1 cellular context compared by ENCODE assay signal in the genomic region with DNA sequence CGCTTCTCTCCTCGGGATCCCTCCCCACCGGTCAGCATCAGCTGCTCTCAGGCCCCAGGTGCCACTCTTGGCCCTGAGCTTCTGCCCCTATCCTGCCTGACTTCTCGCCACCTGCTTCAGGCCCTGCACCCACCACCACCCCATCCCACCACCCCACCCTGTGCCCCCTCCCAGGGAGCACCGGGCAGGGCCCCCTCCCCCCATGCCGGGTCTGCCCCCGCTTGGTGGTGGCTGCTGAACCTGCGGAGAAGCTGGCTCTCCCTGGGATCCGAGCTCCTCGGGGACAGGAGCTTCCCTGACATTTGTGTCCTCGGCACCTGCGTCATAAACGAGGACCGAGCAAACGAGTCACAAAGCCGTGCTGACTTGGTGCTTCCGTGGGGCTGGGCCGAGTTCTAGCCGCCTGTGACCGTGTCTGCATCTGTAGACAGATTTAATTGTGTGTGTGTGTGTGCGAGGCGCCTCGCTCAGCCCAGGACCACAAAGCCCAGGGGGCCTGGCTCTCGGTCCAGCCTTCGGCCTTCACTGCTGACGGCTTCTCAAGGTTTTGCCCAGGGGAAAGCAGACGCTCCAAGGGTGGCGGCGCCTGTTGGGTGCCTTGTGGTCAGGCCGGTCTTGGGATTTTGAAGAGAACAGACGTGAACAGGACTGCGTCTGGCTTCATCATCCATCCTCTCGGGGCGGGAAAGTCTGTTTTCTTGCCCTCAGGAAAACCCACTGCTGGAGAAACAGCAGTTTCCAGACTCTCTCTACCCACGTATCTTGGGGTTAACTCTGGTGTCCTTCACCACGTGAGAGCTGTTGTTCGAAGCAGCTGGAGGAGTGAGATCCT.
TF ChIP-seq lines count a peak whose summit lies in the region.

No MANE protein-coding gene starts in this region.

TF ChIP-seq in H1, 55 proteins besides CTCF, POLR2A, EP300 and RAD21:
- TF ChIP-seq HDAC2 (IDR thresholded peaks at IDR 0.05; ENCODE audit: borderline replicate concordance in 1 of 2, low read depth in 2 of 2, low read length in 2 of 2): no peak
- TF ChIP-seq, protein P1, sequence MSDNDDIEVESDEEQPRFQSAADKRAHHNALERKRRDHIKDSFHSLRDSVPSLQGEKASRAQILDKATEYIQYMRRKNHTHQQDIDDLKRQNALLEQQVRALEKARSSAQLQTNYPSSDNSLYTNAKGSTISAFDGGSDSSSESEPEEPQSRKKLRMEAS (IDR thresholded peaks at IDR 0.05): no peak
- TF ChIP-seq, protein P2, sequence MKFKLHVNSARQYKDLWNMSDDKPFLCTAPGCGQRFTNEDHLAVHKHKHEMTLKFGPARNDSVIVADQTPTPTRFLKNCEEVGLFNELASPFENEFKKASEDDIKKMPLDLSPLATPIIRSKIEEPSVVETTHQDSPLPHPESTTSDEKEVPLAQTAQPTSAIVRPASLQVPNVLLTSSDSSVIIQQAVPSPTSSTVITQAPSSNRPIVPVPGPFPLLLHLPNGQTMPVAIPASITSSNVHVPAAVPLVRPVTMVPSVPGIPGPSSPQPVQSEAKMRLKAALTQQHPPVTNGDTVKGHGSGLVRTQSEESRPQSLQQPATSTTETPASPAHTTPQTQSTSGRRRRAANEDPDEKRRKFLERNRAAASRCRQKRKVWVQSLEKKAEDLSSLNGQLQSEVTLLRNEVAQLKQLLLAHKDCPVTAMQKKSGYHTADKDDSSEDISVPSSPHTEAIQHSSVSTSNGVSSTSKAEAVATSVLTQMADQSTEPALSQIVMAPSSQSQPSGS (IDR thresholded peaks at IDR 0.05; ENCODE audit: low read length): no peak
